ENCODE assay signal across 25 cellular contexts in genomic region chr10:113541554-113541902, GRCh38. TPM values are rescaled to one million over a fixed set of nuclear protein-coding genes. Genes with fewer than 3 reads are reported as not detected.
DNase-seq lines count a peak whose midpoint lies in the region; ATAC-seq, FAIRE-seq and TF ChIP-seq lines count a peak whose summit lies in the region.
"Had no signal": no experiment of that assay in that cellular context is flagged by ENCODE, and none has a peak within 500 bp of the region (broad histone marks: within the 10 kb centered on the region; RNA-seq: fewer than 3 reads in every experiment).

No MANE protein-coding gene starts in this region.

- H3K4me2 ChIP-seq in HepG2 (ENCODE audit: low read depth, low read length), result peak overlapping the region; percentile 34; the same call in 1 of the 2 replicates
- H3K4me2 ChIP-seq: KMS-11 had no signal

- BruUV-seq in HepG2 (replicated peaks; lab: Mats Ljungman, UMichigan), result no TSS peak

- intact Hi-C loops in HepG2 (cut with micrococcal nuclease; ENCODE audit: unreplicated experiment), result no loop called here
- intact Hi-C loops in gastrocnemius medialis (cut with DNase I; ENCODE audit: low total_unique reads), result no loop called here
- intact Hi-C loops in tibial artery (cut with DNase I; ENCODE audit: low total_unique reads), result no loop called here

- peak; percentile 42 for DNase-seq in NCI-H82 (lab: John Stamatoyannopoulos, UW)
- DNase-seq in NCI-H82 treated with DMSO at 0.1 percent for 48 hours (lab: John Stamatoyannopoulos, UW; ENCODE audit: unreplicated experiment), result no peak
- DNase-seq in NCI-H146 treated with DMSO at 0.1 percent for 48 hours (lab: John Stamatoyannopoulos, UW; ENCODE audit: unreplicated experiment), result peak; percentile 72
- DNase-seq in HepG2 (ENCODE audit: low spot score), result no peak
- DNase-seq in gastrocnemius medialis, result no peak
- no peak for DNase-seq in tibial artery
- DNase-seq in GM19238 (ENCODE audit: insufficient read length, low spot score), result no peak
- DNase-seq: AML-193; C1 segment of cervical spinal cord; CD8-positive, alpha-beta memory T cell; GDM1; IMR-90; NCI-H1105 treated with DMSO at 0.1 percent for 48 hours; NCI-H1694 treated with DMSO at 0.1 percent for 48 hours; NCI-H2081 treated with DMSO at 0.1 percent for 48 hours; NCI-H446; NCI-H69 had no signal

- ATAC-seq in HepG2 (peak; percentile 36), gastrocnemius medialis (peak; percentile 92 to 95)
- ATAC-seq: Panc1 had no signal

- no peaks in the 10 kb centered on the region for H3K9me3 ChIP-seq in HepG2 (ENCODE audit: low read length)
- H3K9me3 ChIP-seq in gastrocnemius medialis, result no peaks in the 10 kb centered on the region
- no peaks in the 10 kb centered on the region for H3K9me3 ChIP-seq in tibial artery
- H3K9me3 ChIP-seq: SJSA1 had no signal

- POLR2A ChIA-PET in HepG2 (lab: Yijun Ruan, JAX), result no interaction called here

- no peak for TF ChIP-seq RAD21 in HepG2 (CRISPR knock-in tag; IDR thresholded peaks at IDR 0.05)

- no peak overlapping the region for H2AFZ ChIP-seq in HepG2 (ENCODE audit: low read length)

- H3K27me3 ChIP-seq in HepG2 (ENCODE audit: control insufficient read depth in 1 of 2, insufficient read depth in 2 of 2, low read length in 2 of 2) (peaks cover 0 to 1% of the 10 kb centered on the region in 2 experiments; a peak in 1 of 5 replicates), gastrocnemius medialis (no peaks in the 10 kb centered on the region), tibial artery (no peaks in the 10 kb centered on the region)
- H3K27me3 ChIP-seq: SJSA1 had no signal

- TF ChIP-seq POLR2A in HepG2 (IDR thresholded peaks at IDR 0.05; ENCODE audit: insufficient read depth in 1 of 2, low read depth in 2 of 2, low read length in 2 of 2), result no peak
- no peak for TF ChIP-seq POLR2A in gastrocnemius medialis (IDR thresholded peaks at IDR 0.05)

- CTCF ChIA-PET in HepG2 (lab: Yijun Ruan, JAX; ENCODE audit: low intra/inter-chr PET ratio, low total read pairs), result no interaction called here

- TF ChIP-seq CTCF in HepG2 (CRISPR knock-in tag; IDR thresholded peaks at IDR 0.05), result no peak
- TF ChIP-seq CTCF in gastrocnemius medialis (IDR thresholded peaks at IDR 0.05 in 4 of 5, conservative IDR thresholded peaks at IDR 0.05 in 1 of 5), result no peak
- no peak for TF ChIP-seq CTCF in tibial artery (IDR thresholded peaks at IDR 0.05)

- TF ChIP-seq EP300 in HepG2 (IDR thresholded peaks at IDR 0.05; ENCODE audit: low read depth in 2 of 2, low read length in 2 of 2) (no peak), HepG2 (CRISPR knock-in tag; IDR thresholded peaks at IDR 0.05; ENCODE audit: borderline replicate concordance) (no peak)

- H3K79me2 ChIP-seq in HepG2 (ENCODE audit: insufficient read depth, low read length), result no peaks in the 10 kb centered on the region

- no peak overlapping the region for H3K9ac ChIP-seq in HepG2 (ENCODE audit: insufficient read depth, low read depth, low read length)
- H3K9ac ChIP-seq: KMS-11 had no signal

- H3K27ac ChIP-seq in HepG2 (ENCODE audit: extremely low read length, insufficient read depth, low read length) (no peak overlapping the region), gastrocnemius medialis (peak overlapping the region in 2 of 4 donors; percentile 10 to 17), tibial artery (no peak overlapping the region)
- H3K27ac ChIP-seq: KMS-11, SJSA1 had no signal

- H3K4me3 ChIP-seq in HepG2 (replicated peaks in 1 of 3; ENCODE audit: insufficient read depth in 1 of 3, low read depth in 2 of 3, low read length in 3 of 3) (peak overlapping the region in 1 of 3 experiments; percentile 7; a peak in 1 of 6 replicates), gastrocnemius medialis (no peak overlapping the region), tibial artery (no peak overlapping the region)
- H3K4me3 ChIP-seq: SJSA1 had no signal

- H4K20me1 ChIP-seq in HepG2 (ENCODE audit: insufficient read depth, low read length), result no peaks in the 10 kb centered on the region

- 0% methylated on average over 1 of the region's 1 CpG for WGBS in HepG2 (ENCODE audit: low lambda C conversion rate)

- H3K4me1 ChIP-seq in HepG2 (ENCODE audit: insufficient read depth, low read length), result peaks cover 57% of the 10 kb centered on the region
- H3K4me1 ChIP-seq in gastrocnemius medialis, result peaks cover 13 to 16% of the 10 kb centered on the region in 2 donors
- peaks cover 0 to 7% (median 2%) of the 10 kb centered on the region in 4 donors for H3K4me1 ChIP-seq in tibial artery
- H3K4me1 ChIP-seq: SJSA1 had no signal

- H3K36me3 ChIP-seq in HepG2 (replicated peaks in 1 of 2; ENCODE audit: control insufficient read depth in 1 of 2, insufficient read depth in 2 of 2, low read length in 2 of 2) (no peaks in the 10 kb centered on the region), gastrocnemius medialis (no peaks in the 10 kb centered on the region), tibial artery (no peaks in the 10 kb centered on the region)
- H3K36me3 ChIP-seq: SJSA1 had no signal

- in situ Hi-C loops in HepG2 (cut with HindIII; ENCODE audit: extremely low pct_ligation_motif_present, low pct_unique_long_range_greater_than_20kb) (no loop called here), gastrocnemius medialis (cut with MboI; ENCODE audit: low sequenced_read_pairs in 4 of 4) (no loop called here)

- no peak for FAIRE-seq in HepG2 (lab: Jason Lieb, UNC)
- FAIRE-seq: GM19239, H1, HTR-8/SVneo had no signal

TF ChIP-seq in HepG2, 621 proteins besides CTCF, POLR2A, EP300 and RAD21 (continues in another document):
- TF ChIP-seq REPIN1 (CRISPR knock-in tag; IDR thresholded peaks at IDR 0.05; ENCODE audit: borderline replicate concordance, low read depth) (0 out of 2 replicates have a peak, but pooled peaks have one; percentile 9), ZNF577 (CRISPR knock-in tag; IDR thresholded peaks at IDR 0.05; ENCODE audit: borderline replicate concordance, low read depth) (no peak), TARDBP (CRISPR knock-in tag; IDR thresholded peaks at IDR 0.05) (0 out of 2 replicates have a peak, but pooled peaks have one; percentile 4), ZNF784 (CRISPR knock-in tag; IDR thresholded peaks at IDR 0.05; ENCODE audit: borderline replicate concordance) (0 out of 2 replicates have a peak, but pooled peaks have one; percentile 53), ZBTB7A (CRISPR knock-in tag; IDR thresholded peaks at IDR 0.05) (no peak), SIX1 (CRISPR knock-in tag; IDR thresholded peaks at IDR 0.05; ENCODE audit: borderline replicate concordance) (0 out of 2 replicates have a peak, but pooled peaks have one; percentile 2), ATF3 (CRISPR knock-in tag; IDR thresholded peaks at IDR 0.05) (no peak)

RNA-seq across cellular contexts. Expression of gene HABP2, which starts 11.3 kb away (rescaled TPM):
- total RNA-seq in HepG2 (2016; rRNA removed; fragmentation: Illumina TruSeq; extraction: Trizol) (0.13 TPM in 1 of 2 replicates, not detected in the other), gastrocnemius medialis (under 1 TPM in 2 of 4 donors, not detected in 2; 0.26 to 0.60 TPM)
- not detected in 2 replicates for total RNA-seq in HepG2 (2016; cell fraction: cytosol; rRNA removed; fragmentation: Illumina TruSeq; extraction: Trizol; ENCODE audit: low read depth)
- 0.04 and 0.06 TPM in 2 replicates for total RNA-seq in HepG2 (2016; cell fraction: insoluble cytoplasmic fraction; rRNA removed; fragmentation: Illumina TruSeq; extraction: Trizol)
- total RNA-seq in HepG2 (2016; cell fraction: membrane; rRNA removed; fragmentation: Illumina TruSeq; extraction: Trizol), result not detected in 2 replicates
- 0.16 TPM in 1 of 2 replicates, not detected in the other for total RNA-seq in HepG2 (2016; cell fraction: nucleus; rRNA removed; fragmentation: Illumina TruSeq; extraction: Trizol)
- polyA plus RNA-seq in HepG2 (2011; rRNA removed), result 0.12 TPM in 2 replicates
- 0.10 and 0.11 TPM in 2 replicates for polyA plus RNA-seq in HepG2 (2011; cell fraction: cytosol; rRNA removed)
- polyA plus RNA-seq in HepG2 (2011; cell fraction: nucleus; rRNA removed), result 0.03 and 0.06 TPM in 2 replicates
- polyA plus RNA-seq in HepG2 (2012), result 0.04 TPM in 1 of 2 replicates, not detected in the other
- not detected in 2 replicates for polyA plus RNA-seq in HepG2 (2016; cell fraction: cytosol; fragmentation: Illumina TruSeq; extraction: Trizol; ENCODE audit: low read depth)
- polyA plus RNA-seq in HepG2 (2016; cell fraction: insoluble cytoplasmic fraction; fragmentation: Illumina TruSeq; extraction: Trizol; ENCODE audit: low read depth), result not detected in 2 replicates
- polyA plus RNA-seq in HepG2 (2016; cell fraction: membrane; fragmentation: Illumina TruSeq; extraction: Trizol; ENCODE audit: low read depth), result not detected in 2 replicates
- polyA plus RNA-seq in HepG2 (2016; cell fraction: nucleus; fragmentation: Illumina TruSeq; extraction: Trizol; ENCODE audit: insufficient read depth, low read depth), result not detected in 2 replicates
- not detected in 2 replicates for polyA minus RNA-seq in HepG2 (2011; rRNA and poly(A)+ RNA removed; ENCODE audit: low replicate concordance)
- not detected in 2 replicates for polyA minus RNA-seq in HepG2 (2011; cell fraction: cytosol; rRNA and poly(A)+ RNA removed)
- not detected in 2 replicates for polyA minus RNA-seq in HepG2 (2011; cell fraction: nucleus; rRNA and poly(A)+ RNA removed)
- total RNA-seq: A172; CD8-positive, alpha-beta memory T cell; H1; IMR-90; SJSA1 had no signal
- polyA plus RNA-seq: AG04450; CD8-positive, alpha-beta memory T cell; H1; IMR-90 had no signal

Comparison
In these comparisons a context has a peak if more than half of its experiments do, and no peak if none do; other contexts are left out.
1. DNase-seq: peak in NCI-H82 (single experiment) and NCI-H146 treated with DMSO at 0.1 percent for 48 hours (single experiment); none in NCI-H82 treated with DMSO at 0.1 percent for 48 hours (single experiment), HepG2 (single experiment), gastrocnemius medialis (0 of 2), tibial artery (0 of 2) and GM19238 (single experiment).